Comparison of ENCODE assay signal across 11 cellular contexts in genomic region chr15:52100807-52101206, GRCh38. TPM values are rescaled to one million over a fixed set of nuclear protein-coding genes. Genes with fewer than 3 reads are reported as not detected.
DNase-seq lines count a peak whose midpoint lies in the region; ATAC-seq and TF ChIP-seq lines count a peak whose summit lies in the region.
"Had no signal": no experiment of that assay in that cellular context is flagged by ENCODE, and none has a peak within 500 bp of the region (broad histone marks: within the 10 kb centered on the region; RNA-seq: fewer than 3 reads in every experiment).

No MANE protein-coding gene starts in this region.

- H3K36me3 ChIP-seq in HCT116 (ENCODE audit: control insufficient read depth in 1 of 2, insufficient read depth in 2 of 2, low read length in 2 of 2) (no peaks in the 10 kb centered on the region), gastroesophageal sphincter (no peaks in the 10 kb centered on the region)

- H2AFZ ChIP-seq in HCT116 (ENCODE audit: low read depth, low read length, poor library complexity, severe bottlenecking) = no peak overlapping the region

- no peak for TF ChIP-seq POLR2A in HCT116 (IDR thresholded peaks at IDR 0.05; ENCODE audit: borderline replicate concordance, extremely low read depth, insufficient read depth, insufficient read length)
- no peak for TF ChIP-seq POLR2A in gastroesophageal sphincter (IDR thresholded peaks at IDR 0.05)

- RAD21 ChIA-PET in HCT116 (lab: Charles Lee; ENCODE audit: low non-redundant PET in 1 of 2, low total read pairs in 2 of 2, uncharacterized antibody in 2 of 2, unreplicated experiment in 2 of 2) = no interaction called here

- H3K9me3 ChIP-seq in HCT116 (ENCODE audit: control insufficient read depth in 1 of 2, insufficient read depth in 1 of 2, low read depth in 1 of 2, low read length in 2 of 2) = no peaks in the 10 kb centered on the region
- H3K9me3 ChIP-seq in gastroesophageal sphincter = no peaks in the 10 kb centered on the region

- peak; percentile 35 for DNase-seq in HCT116 (ENCODE audit: low read depth, low spot score)
- DNase-seq in SK-MEL-5 (ENCODE audit: low read depth, low spot score) = peak; percentile 53
- DNase-seq in smooth muscle cell of the brain vasculature (ENCODE audit: low read depth, low spot score) = peak; percentile 98
- no peak for DNase-seq in SK-N-DZ (ENCODE audit: low spot score)
- no peak for DNase-seq in effector CD8-positive, alpha-beta T cell (lab: John Stamatoyannopoulos, UW)
- DNase-seq in GM13977 (ENCODE audit: low spot score) = no peak
- no peak for DNase-seq in HEK293T (ENCODE audit: extremely low spot score)
- DNase-seq: NCI-H2029 had no signal

- no peak overlapping the region for H3K9ac ChIP-seq in HCT116 (ENCODE audit: low read length)

- WGBS in gastroesophageal sphincter (ENCODE audit: low coverage in 1 of 2), 2 donors = 17 to 36% methylated on average over 1 to 4 of the region's 4 CpGs

- H3K9me2 ChIP-seq in HCT116 (ENCODE audit: insufficient read depth) = no peaks in the 10 kb centered on the region

- H3K79me2 ChIP-seq in HCT116 (ENCODE audit: insufficient read depth, low read length) = no peaks in the 10 kb centered on the region

- ATAC-seq in HCT116 (no peak), gastroesophageal sphincter (peak; percentile 68)

- H3K27me3 ChIP-seq in HCT116 (ENCODE audit: insufficient read depth, low read length) = no peaks in the 10 kb centered on the region
- H3K27me3 ChIP-seq in gastroesophageal sphincter = no peaks in the 10 kb centered on the region

- POLR2A ChIA-PET in HCT116 (lab: Charles Lee) = no interaction called here
- POLR2A ChIA-PET in HEK293T (lab: Yijun Ruan, JAX) = no interaction called here

- H3K27ac ChIP-seq in HCT116 (ENCODE audit: low read depth, low read length) (no peak overlapping the region), gastroesophageal sphincter (no peak overlapping the region)

- no peak for TF ChIP-seq RAD21 in HCT116 (IDR thresholded peaks at IDR 0.05; ENCODE audit: low read depth)

- no peak for TF ChIP-seq EP300 in gastroesophageal sphincter (IDR thresholded peaks at IDR 0.05)

- in situ Hi-C loops in SK-MEL-5 (cut with HindIII; ENCODE audit: low pct_unique_long_range_greater_than_20kb, low sequenced_read_pairs) = no loop called here
- in situ Hi-C loops in GM13977 (cut with MboI; ENCODE audit: low pct_unique_long_range_greater_than_20kb, low sequenced_read_pairs, unreplicated experiment) = no loop called here

- TF ChIP-seq CTCF in HCT116 (IDR thresholded peaks at IDR 0.05 in 2 of 3, conservative IDR thresholded peaks at IDR 0.05 in 1 of 3; ENCODE audit: borderline replicate concordance in 1 of 3, insufficient read depth in 1 of 3, low read depth in 2 of 3, low read length in 2 of 3) = no peak
- TF ChIP-seq CTCF in gastroesophageal sphincter (IDR thresholded peaks at IDR 0.05) = no peak
- TF ChIP-seq CTCF in GM13977 (IDR thresholded peaks at IDR 0.05; ENCODE audit: extremely low read depth, insufficient read depth, missing control alignments) = no peak

- H3K4me1 ChIP-seq in HCT116 (ENCODE audit: control insufficient read depth in 1 of 2, insufficient read depth in 2 of 2, low read length in 2 of 2) (peaks cover 8 to 15% of the 10 kb centered on the region in 2 experiments), gastroesophageal sphincter (peaks cover 0 to 6% (median 0%) of the 10 kb centered on the region in 3 donors)

- H3K4me3 ChIP-seq in HCT116 (replicated peaks in 1 of 2; ENCODE audit: low read depth in 1 of 2, low read length in 2 of 2) (no peak overlapping the region), gastroesophageal sphincter (no peak overlapping the region)

- no peak overlapping the region for H3K4me2 ChIP-seq in HCT116 (ENCODE audit: low read length)

- BruUV-seq in HCT116 (replicated peaks; lab: Mats Ljungman, UMichigan) = no TSS peak

- CTCF ChIA-PET in HCT116 (lab: Charles Lee) (no interaction called here), HEK293T (lab: Yijun Ruan, JAX) (interaction anchor here (1.4 kb wide), 1 partner anchor 22 kb away, joined by 3 read pairs; no protein-coding TSS in a partner anchor)

- H4K20me1 ChIP-seq in HCT116 (ENCODE audit: insufficient read depth) = no peaks in the 10 kb centered on the region

- intact Hi-C loops in HCT116 (cut with micrococcal nuclease) = no loop called here

TF ChIP-seq in HCT116, 20 proteins besides CTCF, POLR2A, EP300 and RAD21:
- TF ChIP-seq JUND (IDR thresholded peaks at IDR 0.05) = peak; percentile 61
- TF ChIP-seq SP1 (IDR thresholded peaks at IDR 0.05; ENCODE audit: low read depth) = no peak
- peak; percentile 68 for TF ChIP-seq FOSL1 (IDR thresholded peaks at IDR 0.05; ENCODE audit: low read depth)

TF ChIP-seq in HEK293T, 16 proteins besides CTCF, POLR2A, EP300 and RAD21:
- TF ChIP-seq TARDBP (IDR thresholded peaks at IDR 0.05) = no peak
- TF ChIP-seq FOXM1 (IDR thresholded peaks at IDR 0.05; ENCODE audit: borderline replicate concordance) = no peak
- TF ChIP-seq PKNOX1 (IDR thresholded peaks at IDR 0.05) = no peak
- no peak for TF ChIP-seq SUZ12 (IDR thresholded peaks at IDR 0.05)
- TF ChIP-seq CTBP1 (IDR thresholded peaks at IDR 0.05; ENCODE audit: borderline replicate concordance) = no peak
- TF ChIP-seq HDGF (IDR thresholded peaks at IDR 0.05; ENCODE audit: borderline replicate concordance) = no peak
- TF ChIP-seq BHLHE40 (IDR thresholded peaks at IDR 0.05; ENCODE audit: borderline replicate concordance) = no peak
- TF ChIP-seq ZNF384 (IDR thresholded peaks at IDR 0.05) = no peak
- TF ChIP-seq L3MBTL2 (conservative IDR thresholded peaks at IDR 0.05) = no peak
- no peak for TF ChIP-seq SP1 (IDR thresholded peaks at IDR 0.05)

RNA-seq across cellular contexts. Expression of gene BCL2L10, which starts 11.8 kb away (rescaled TPM):
- not detected for total RNA-seq in HCT116 (2021; ENCODE audit: unreplicated experiment)
- not detected in 2 replicates for polyA plus RNA-seq in HCT116 (2012)
- total RNA-seq in SK-MEL-5 (2014; rRNA removed; shearing (Covaris generic)) = not detected in 2 replicates
- not detected in 2 replicates for polyA plus RNA-seq in SK-MEL-5 (2015; cell fraction: cytosol; rRNA removed)
- not detected in 2 replicates for polyA plus RNA-seq in SK-MEL-5 (2015; cell fraction: nucleus; rRNA removed)
- total RNA-seq in gastroesophageal sphincter = under 1 TPM in 1 of 4 donors, not detected in 3; 0.54 TPM
- polyA plus RNA-seq in SK-N-DZ (2014; cell fraction: cytosol; rRNA removed) = 0.18 and 0.27 TPM in 2 replicates
- polyA plus RNA-seq in SK-N-DZ (2014; cell fraction: nucleus; rRNA removed) = 2.7 TPM in 1 of 2 replicates, not detected in the other
- total RNA-seq: activated naive CD4-positive, alpha-beta T cell treated with anti-CD3 and anti-CD28 coated beads, Interleukin-2, amount 50 U/mL, for 72 hours; mononuclear cell had no signal

Comparison
In these comparisons a context has a peak if more than half of its experiments do, and no peak if none do; other contexts are left out.
1. DNase-seq: peak in HCT116 (single experiment), SK-MEL-5 (single experiment) and smooth muscle cell of the brain vasculature (single experiment); none in SK-N-DZ (single experiment), effector CD8-positive, alpha-beta T cell (single experiment), GM13977 (single experiment) and HEK293T (single experiment).